ENCODE assay signal across 8 cellular contexts in the genomic region with DNA sequence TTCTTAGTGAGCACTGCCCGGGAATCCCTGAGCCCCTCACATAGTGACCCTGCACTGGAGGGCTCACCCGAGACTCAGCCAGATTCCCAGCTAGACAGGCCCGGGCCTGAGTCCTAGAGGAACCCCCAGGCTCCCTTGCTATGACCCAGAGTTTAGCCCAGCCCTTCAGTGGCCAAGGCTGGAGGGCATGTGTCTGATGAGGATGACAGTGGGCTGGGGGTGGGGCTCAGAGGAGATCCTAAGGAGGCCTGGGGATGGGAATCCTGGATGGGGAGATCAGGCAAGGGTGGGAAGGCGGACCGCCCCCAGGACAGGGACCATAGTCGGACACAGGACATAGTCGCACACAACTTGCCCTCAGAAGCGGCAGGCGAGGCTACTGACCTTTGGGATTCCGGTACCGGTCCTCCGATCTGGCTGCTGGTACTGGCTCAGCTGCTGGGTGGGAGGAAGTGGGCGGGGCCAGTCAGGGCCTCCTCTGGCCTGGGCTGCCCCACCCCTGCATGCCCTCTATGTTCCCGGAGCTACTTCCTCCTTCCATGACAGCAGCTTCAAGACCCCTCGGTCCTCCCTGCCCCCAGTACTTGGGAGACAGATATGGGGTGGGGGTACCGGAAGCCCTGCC. TPM values are rescaled to one million over a fixed set of nuclear protein-coding genes. Genes with fewer than 3 reads are reported as not detected.
DNase-seq lines count a peak whose midpoint lies in the region; ATAC-seq and TF ChIP-seq lines count a peak whose summit lies in the region.

No MANE protein-coding gene starts in this region.

- CTCF ChIA-PET in GM10248 (lab: Yijun Ruan, JAX): interaction anchor here (1.1 to 8.6 kb wide), 10 partner anchors 12 to 203 kb away, joined by 3 to 121 read pairs (median 7); partner anchors contain the start of genes CSHL1 and GH1
- CTCF ChIA-PET in activated CD4-positive, alpha-beta memory T cell treated with anti-CD3 and anti-CD28 coated beads for 36 hours (lab: Charles Lee): interaction anchor here (0.6 to 3.1 kb wide), 9 partner anchors 9 to 1804 kb away, joined by 4 to 26 read pairs (median 9); partner anchors contain the start of gene CSHL1

- no peak for TF ChIP-seq CTCF in GM10248 (IDR thresholded peaks at IDR 0.05; ENCODE audit: control extremely low read depth, extremely low read depth, low read depth, missing control alignments)

- DNase-seq in GM10248 (ENCODE audit: extremely low spot score): peak; percentile 84
- peak; percentile 77 for DNase-seq in activated CD4-positive, alpha-beta memory T cell treated with anti-CD3 and anti-CD28 coated beads for 36 hours
- peak in 22 of 42 donors; percentile 6 to 58 (median 22) for DNase-seq in head of caudate nucleus
- peak; percentile 60 to 75 for DNase-seq in stimulated activated CD4-positive, alpha-beta T cell treated with anti-CD3 and anti-CD28 coated beads, Interleukin-2, amount 100 ng/mL, for 24 hours
- DNase-seq in NCI-H748 (lab: John Stamatoyannopoulos, UW; ENCODE audit: unreplicated experiment): no peak
- DNase-seq in NCI-H774 (lab: John Stamatoyannopoulos, UW): no peak

- peak overlapping the region; percentile 91 for H3K27ac Mint-ChIP-seq in activated CD4-positive, alpha-beta memory T cell treated with anti-CD3 and anti-CD28 coated beads for 36 hours

- intact Hi-C loops in activated CD4-positive, alpha-beta memory T cell treated with anti-CD3 and anti-CD28 coated beads for 36 hours (cut with micrococcal nuclease): loop anchor here (5.0 kb wide), 2 partner anchors 56 to 96 kb away; no protein-coding TSS in a partner anchor
- intact Hi-C loops in head of caudate nucleus (cut with DNase I): no loop called here

- H3K27me3 Mint-ChIP-seq in activated CD4-positive, alpha-beta memory T cell treated with anti-CD3 and anti-CD28 coated beads for 36 hours: no peaks in the 10 kb centered on the region

- peak overlapping the region; percentile 95 for H3K4me3 Mint-ChIP-seq in activated CD4-positive, alpha-beta memory T cell treated with anti-CD3 and anti-CD28 coated beads for 36 hours

- POLR2A ChIA-PET in GM10248 (lab: Yijun Ruan, JAX): no interaction called here
- POLR2A ChIA-PET in activated CD4-positive, alpha-beta memory T cell treated with anti-CD3 and anti-CD28 coated beads for 36 hours (lab: Charles Lee): interaction anchor here (0.7 to 2.6 kb wide), 4 partner anchors 16 to 90 kb away, joined by 3 to 11 read pairs (median 3); partner anchors contain the start of genes ICAM2 and PRR29

- ATAC-seq in HG03196 (IDR thresholded peaks at IDR 0.05; ENCODE audit: unreplicated experiment): peak; percentile 31
- no peak for ATAC-seq in HG03097 (IDR thresholded peaks at IDR 0.05; ENCODE audit: low FRiP score, unreplicated experiment)

- peaks cover 17% of the 10 kb centered on the region for H3K4me1 Mint-ChIP-seq in activated CD4-positive, alpha-beta memory T cell treated with anti-CD3 and anti-CD28 coated beads for 36 hours (ENCODE audit: low read depth)

- H3K36me3 Mint-ChIP-seq in activated CD4-positive, alpha-beta memory T cell treated with anti-CD3 and anti-CD28 coated beads for 36 hours: peaks cover 2% of the 10 kb centered on the region

- no peaks in the 10 kb centered on the region for H3K9me3 Mint-ChIP-seq in activated CD4-positive, alpha-beta memory T cell treated with anti-CD3 and anti-CD28 coated beads for 36 hours

RNA-seq across cellular contexts. Expression of gene CD79B, which starts 1.1 kb away (rescaled TPM):
- total RNA-seq in activated CD4-positive, alpha-beta memory T cell treated with anti-CD3 and anti-CD28 coated beads for 36 hours: 10 to 100 TPM; 39.1 to 40.9 TPM

RNA-seq across cellular contexts. Expression of gene GH1, which starts 12.4 kb away (rescaled TPM):
- under 1 TPM in 1 of 2 experiments, not detected in 1; 0.43 TPM for total RNA-seq in activated CD4-positive, alpha-beta memory T cell treated with anti-CD3 and anti-CD28 coated beads for 36 hours

RNA-seq across cellular contexts. Expression of gene CSHL1, which starts 20.0 kb away (rescaled TPM):
- total RNA-seq in activated CD4-positive, alpha-beta memory T cell treated with anti-CD3 and anti-CD28 coated beads for 36 hours: not detected

RNA-seq across cellular contexts. Expression of gene CSH1, which starts 34.7 kb away (rescaled TPM):
- total RNA-seq in activated CD4-positive, alpha-beta memory T cell treated with anti-CD3 and anti-CD28 coated beads for 36 hours: not detected

RNA-seq across cellular contexts. Expression of gene SCN4A, which starts 41.7 kb away (rescaled TPM):
- under 1 TPM; 0.33 to 0.75 TPM for total RNA-seq in activated CD4-positive, alpha-beta memory T cell treated with anti-CD3 and anti-CD28 coated beads for 36 hours

Comparison
In these comparisons a context has a peak if more than half of its experiments do, and no peak if none do; other contexts are left out.
1. DNase-seq: peak in GM10248 (single experiment), activated CD4-positive, alpha-beta memory T cell treated with anti-CD3 and anti-CD28 coated beads for 36 hours (single experiment), head of caudate nucleus (22 of 42) and stimulated activated CD4-positive, alpha-beta T cell treated with anti-CD3 and anti-CD28 coated beads, Interleukin-2, amount 100 ng/mL, for 24 hours (2 of 2); none in NCI-H748 (single experiment) and NCI-H774 (single experiment).